14 cellular contexts compared by ENCODE assay signal in genomic region chr5:72871358-72872024, GRCh38. TPM values are rescaled to one million over a fixed set of nuclear protein-coding genes. Genes with fewer than 3 reads are reported as not detected.
DNase-seq lines count a peak whose midpoint lies in the region; ATAC-seq, FAIRE-seq and TF ChIP-seq lines count a peak whose summit lies in the region.
"Had no signal": no experiment of that assay in that cellular context is flagged by ENCODE, and none has a peak within 500 bp of the region (broad histone marks: within the 10 kb centered on the region; RNA-seq: fewer than 3 reads in every experiment).

No MANE protein-coding gene starts in this region.

- no peaks in the 10 kb centered on the region for H3K27me3 Mint-ChIP-seq in HFFc6 (ENCODE audit: insufficient read depth)
- H3K27me3 Mint-ChIP-seq: activated CD4-positive, alpha-beta T cell treated with anti-CD3 and anti-CD28 coated beads, Interleukin-2, amount 10 ng/mL, durations not matched to agents 7 days and 5 days; naive B cell had no signal

- FAIRE-seq in frontal cortex (lab: Jason Lieb, UNC) = no peak

- no peaks in the 10 kb centered on the region for H3K27me3 ChIP-seq in ACC112 (ENCODE audit: insufficient read depth, low read length)

- H3K4me3 Mint-ChIP-seq in HFFc6 = no peak overlapping the region
- H3K4me3 Mint-ChIP-seq: activated CD4-positive, alpha-beta T cell treated with anti-CD3 and anti-CD28 coated beads, Interleukin-2, amount 10 ng/mL, durations not matched to agents 7 days and 5 days had no signal

- H3K4me3 ChIP-seq in ACC112 (ENCODE audit: low read depth, low read length) (no peak overlapping the region), astrocyte of the spinal cord (ENCODE audit: low read depth, low read length) (no peak overlapping the region)

- H3K79me2 ChIP-seq in ACC112 (ENCODE audit: control insufficient read depth, insufficient read depth, low read length, unreplicated experiment) = peaks cover 62% of the 10 kb centered on the region

- no peak for TF ChIP-seq CTCF in HFFc6 (IDR thresholded peaks at IDR 0.05)
- TF ChIP-seq CTCF in astrocyte of the spinal cord (IDR thresholded peaks at IDR 0.05; ENCODE audit: low read depth, low read length) = no peak

- H3K36me3 Mint-ChIP-seq in HFFc6 (ENCODE audit: low read depth) = peaks cover 48% of the 10 kb centered on the region

- H3K4me1 Mint-ChIP-seq in HFFc6 (ENCODE audit: low read depth) = peaks cover 10% of the 10 kb centered on the region

- ATAC-seq in HG03039 (IDR thresholded peaks at IDR 0.05; ENCODE audit: unreplicated experiment) = no peak

- H3K27ac Mint-ChIP-seq in HFFc6 = peak overlapping the region; percentile 49
- H3K27ac Mint-ChIP-seq: activated CD4-positive, alpha-beta T cell treated with anti-CD3 and anti-CD28 coated beads, Interleukin-2, amount 10 ng/mL, durations not matched to agents 7 days and 5 days had no signal

- DNase-seq in HFFc6 (no peak), astrocyte of the spinal cord (ENCODE audit: low read depth, low spot score) (peak; percentile 39), lung microvascular endothelial cell (ENCODE audit: low read depth in 2 of 2) (peak; percentile 68 to 93), NCI-H748 treated with DMSO at 0.1 percent for 48 hours (lab: John Stamatoyannopoulos, UW) (no peak), frontal cortex (ENCODE audit: low spot score in 2 of 2) (no peak), DMS153 treated with DMSO at 0.1 percent for 48 hours (lab: John Stamatoyannopoulos, UW; ENCODE audit: unreplicated experiment) (no peak)
- DNase-seq: activated CD4-positive, alpha-beta T cell treated with anti-CD3 and anti-CD28 coated beads, Interleukin-2, amount 10 ng/mL, durations not matched to agents 7 days and 5 days; anterior cingulate cortex; naive B cell; NCI-H1048; NCI-H69 had no signal

- no peak overlapping the region for H2AFZ ChIP-seq in ACC112 (ENCODE audit: low read length, unreplicated experiment)

- H3K27ac ChIP-seq in ACC112 (ENCODE audit: low read depth, low read length) = peak overlapping the region; percentile 57
- H3K27ac ChIP-seq: C4-2B had no signal

- H3K36me3 ChIP-seq in ACC112 (ENCODE audit: insufficient read depth, low read length) = peaks cover 67% of the 10 kb centered on the region

- in situ Hi-C loops in astrocyte of the spinal cord (cut with HindIII; ENCODE audit: low sequenced_read_pairs) = no loop called here

- no peaks in the 10 kb centered on the region for H3K9me3 Mint-ChIP-seq in HFFc6
- H3K9me3 Mint-ChIP-seq: activated CD4-positive, alpha-beta T cell treated with anti-CD3 and anti-CD28 coated beads, Interleukin-2, amount 10 ng/mL, durations not matched to agents 7 days and 5 days; naive B cell had no signal

- peaks cover 16% of the 10 kb centered on the region for H3K4me1 ChIP-seq in ACC112 (ENCODE audit: control insufficient read depth, insufficient read depth, low read length, unreplicated experiment)

RNA-seq across cellular contexts. Expression of gene TNPO1, which starts 55.0 kb away (rescaled TPM):
- total RNA-seq in HFFc6 (2021; fragmentation: NEBNext Ultra II Directional; extraction: Animal tissue kit (Norgen Biotek cat#: 25700)) = 100 to 1,000 TPM; 149 to 194 (median 182) TPM
- 212 and 217 TPM in 2 replicates for total RNA-seq in lung microvascular endothelial cell
- 205 TPM for total RNA-seq in frontal cortex

Comparison
In these comparisons a context has a peak if more than half of its experiments do, and no peak if none do; other contexts are left out.
1. DNase-seq: peak in astrocyte of the spinal cord (single experiment) and lung microvascular endothelial cell (2 of 2); none in HFFc6 (single experiment), NCI-H748 treated with DMSO at 0.1 percent for 48 hours (single experiment), frontal cortex (0 of 2) and DMS153 treated with DMSO at 0.1 percent for 48 hours (single experiment).